In the genomic region with DNA sequence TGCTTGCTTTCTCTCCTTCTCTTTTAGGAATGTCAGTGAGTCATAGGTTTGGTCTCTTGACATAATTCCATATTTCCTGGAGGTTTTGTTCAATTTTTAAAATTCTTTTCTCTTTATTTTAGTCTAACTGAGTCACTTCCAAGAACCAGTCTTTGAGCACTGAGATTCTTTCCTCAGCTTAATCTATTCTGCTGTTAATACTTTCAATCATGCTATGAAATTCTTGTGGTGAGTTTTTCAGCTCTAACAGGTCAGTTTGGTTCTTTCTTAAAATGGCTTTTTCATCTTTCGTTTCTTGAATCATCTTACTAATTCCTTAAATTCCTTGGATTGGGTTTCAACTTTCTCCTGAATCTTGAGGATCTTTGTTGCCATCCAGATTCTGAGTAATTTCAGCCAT, we compare ENCODE assay signal across 29 cellular contexts.
DNase-seq lines count a peak whose midpoint lies in the region; ATAC-seq and TF ChIP-seq lines count a peak whose summit lies in the region.
"Had no signal": no experiment of that assay in that cellular context is flagged by ENCODE, and none has a peak within 500 bp of the region (broad histone marks: within the 10 kb centered on the region; RNA-seq: fewer than 3 reads in every experiment).

No MANE protein-coding gene starts in this region.

- CTCF ChIA-PET in BJ (lab: Yijun Ruan, JAX) (interaction anchor here (1.0 to 1.2 kb wide), 2 partner anchors 16 to 1426 kb away, joined by 3 read pairs; no protein-coding TSS in a partner anchor), IMR-90 (lab: Yijun Ruan, JAX) (no interaction called here), HEK293T (lab: Yijun Ruan, JAX) (no interaction called here)

- no TSS peak for BruUV-seq in IMR-90 (replicated peaks; lab: Mats Ljungman, UMichigan)

- no peaks in the 10 kb centered on the region for H3K27me3 ChIP-seq in BJ (ENCODE audit: control insufficient read depth, insufficient read depth, low read length)
- no peaks in the 10 kb centered on the region for H3K27me3 ChIP-seq in IMR-90 (ENCODE audit: control insufficient read depth, insufficient read depth, low read length)
- H3K27me3 ChIP-seq: adrenal gland; BLaER1 treated with 17β-estradiol and CSF1 and Interleukin-3, amounts not matched to agents 10 nM and 100 nM; uterus had no signal

- DNase-seq in BJ (ENCODE audit: low read depth) (peak; percentile 35), IMR-90 (peak; percentile 65), choroid plexus epithelial cell (ENCODE audit: low read depth) (peak; percentile 16), kidney tubule cell (ENCODE audit: low spot score) (peak; percentile 1), germinal center (ENCODE audit: low spot score) (no peak), NCI-H2029 (lab: John Stamatoyannopoulos, UW) (no peak), HEK293T (ENCODE audit: extremely low spot score) (no peak), SK-N-DZ (ENCODE audit: low spot score) (no peak)
- DNase-seq: activated CD4-positive, alpha-beta T cell treated with anti-CD3 and anti-CD28 coated beads for 36 hours; activated CD8-positive, alpha-beta memory T cell treated with anti-CD3 and anti-CD28 coated beads for 24 hours; activated T-cell treated with anti-CD3 and anti-CD28 coated beads, Interleukin-2, amount 50 U/mL, for 24 hours; adrenal gland; Caco-2; central memory CD4-positive, alpha-beta T cell; dermis blood vessel endothelial cell; DND-41; KBM-7; mesendoderm; NCI-H146; NCI-H2171; NCI-H524 treated with DMSO at 0.1 percent for 48 hours; nucleus accumbens; stimulated activated CD4-positive, alpha-beta T cell treated with anti-CD3 and anti-CD28 coated beads, Interleukin-4, amount 100 ng/mL, for 1 hour; stimulated activated naive CD4-positive, alpha-beta T cell; T-helper 2 cell; uterus had no signal

- TF ChIP-seq CTCF in BJ (IDR thresholded peaks at IDR 0.05; ENCODE audit: insufficient read depth, low read depth, low read length): no peak
- TF ChIP-seq CTCF in IMR-90 (conservative IDR thresholded peaks at IDR 0.05; ENCODE audit: low read depth, low read length): no peak
- TF ChIP-seq CTCF in choroid plexus epithelial cell (conservative IDR thresholded peaks at IDR 0.05; ENCODE audit: low read depth, low read length): no peak

- ATAC-seq in IMR-90 (ENCODE audit: low read depth): peak; percentile 35
- ATAC-seq: activated CD4-positive, alpha-beta T cell treated with anti-CD3 and anti-CD28 coated beads for 36 hours; HCT116 had no signal

- no peak overlapping the region for H2AK9ac ChIP-seq in IMR-90 (replicated peaks; ENCODE audit: low read depth, low read length, poor library complexity)

- H2BK15ac ChIP-seq in IMR-90 (ENCODE audit: low read depth, low read length): no peak overlapping the region

- no peak overlapping the region for H2AK5ac ChIP-seq in IMR-90 (ENCODE audit: low read depth, low read length)

- no peak overlapping the region for H3K9ac ChIP-seq in IMR-90 (ENCODE audit: low read depth, low read length)
- H3K9ac ChIP-seq: BLaER1 treated with 17β-estradiol and CSF1 and Interleukin-3, amounts not matched to agents 10 nM and 100 nM had no signal

- no peak overlapping the region for H2BK5ac ChIP-seq in IMR-90 (ENCODE audit: low read depth, low read length, poor library complexity, severe bottlenecking)

- no peak for TF ChIP-seq POLR2A in IMR-90 (IDR thresholded peaks at IDR 0.05; ENCODE audit: low read depth, low read length)

- no peak overlapping the region for H4K91ac ChIP-seq in IMR-90 (ENCODE audit: insufficient read depth, low read depth, low read length)

- no peak overlapping the region for H3K4me2 ChIP-seq in IMR-90 (ENCODE audit: low read depth, low read length)
- H3K4me2 ChIP-seq: BLaER1 treated with 17β-estradiol and CSF1 and Interleukin-3, amounts not matched to agents 10 nM and 100 nM had no signal

- H2BK120ac ChIP-seq in IMR-90 (ENCODE audit: low read depth, low read length): no peak overlapping the region

- H3K9me3 ChIP-seq in IMR-90 (ENCODE audit: control insufficient read depth, insufficient read depth, low read length): peaks cover 7% of the 10 kb centered on the region
- H3K9me3 ChIP-seq: adrenal gland, Caco-2 had no signal

- no peaks in the 10 kb centered on the region for H3K36me3 ChIP-seq in BJ (ENCODE audit: control insufficient read depth, insufficient read depth, low read length)
- no peaks in the 10 kb centered on the region for H3K36me3 ChIP-seq in IMR-90 (ENCODE audit: control insufficient read depth, insufficient read depth, low read length)
- H3K36me3 ChIP-seq: adrenal gland; BLaER1 treated with 17β-estradiol and CSF1 and Interleukin-3, amounts not matched to agents 10 nM and 100 nM; thoracic aorta; uterus had no signal

- H3K18ac ChIP-seq in IMR-90 (ENCODE audit: low read depth, low read length): no peak overlapping the region

- no peak overlapping the region for H3K23ac ChIP-seq in IMR-90 (ENCODE audit: low read depth, low read length)

- POLR2A ChIA-PET in BJ (lab: Charles Lee): no interaction called here
- POLR2A ChIA-PET in IMR-90 (lab: Charles Lee; ENCODE audit: unreplicated experiment): no interaction called here
- POLR2A ChIA-PET in HEK293T (lab: Yijun Ruan, JAX): no interaction called here

- H3K14ac ChIP-seq in IMR-90 (replicated peaks; ENCODE audit: low read depth, low read length): peak overlapping the region; percentile 61; the same call in 1 of the 2 replicates

- TF ChIP-seq RAD21 in IMR-90 (IDR thresholded peaks at IDR 0.05; ENCODE audit: low read length): no peak

- intact Hi-C loops in IMR-90 (cut with micrococcal nuclease): no loop called here

- H4K5ac ChIP-seq in IMR-90 (ENCODE audit: low read depth, low read length): no peak overlapping the region

- H3K27ac ChIP-seq in IMR-90 (ENCODE audit: insufficient read depth, low read length): no peak overlapping the region
- H3K27ac ChIP-seq: adrenal gland; BLaER1 treated with 17β-estradiol and CSF1 and Interleukin-3, amounts not matched to agents 10 nM and 100 nM; thoracic aorta; uterus had no signal

- no CpG with 5 or more reads among the region's 1 CpG for WGBS in IMR-90 (ENCODE audit: extremely low coverage in 2 of 2, insufficient read length in 1 of 2), 2 experiments

- no peak overlapping the region for H3K56ac ChIP-seq in IMR-90 (ENCODE audit: extremely low read depth, insufficient read depth, low read length)

- H3K79me1 ChIP-seq in IMR-90 (ENCODE audit: low read depth in 1 of 2, low read length in 2 of 2): no peaks in the 10 kb centered on the region

- H4K8ac ChIP-seq in IMR-90 (ENCODE audit: low read depth in 2 of 2, low read length in 2 of 2): no peak overlapping the region

- H2BK20ac ChIP-seq in IMR-90 (ENCODE audit: low read depth, low read length): no peak overlapping the region

- H3K9me1 ChIP-seq in IMR-90 (ENCODE audit: insufficient read depth, low read length): peaks cover 2% of the 10 kb centered on the region; the same call in 1 of the 2 replicates

- no peaks in the 10 kb centered on the region; the same call in 1 of the 2 replicates for H3K4me1 ChIP-seq in IMR-90 (ENCODE audit: control insufficient read depth, insufficient read depth, low read length)
- H3K4me1 ChIP-seq: adrenal gland; BLaER1 treated with 17β-estradiol and CSF1 and Interleukin-3, amounts not matched to agents 10 nM and 100 nM; Caco-2; uterus had no signal

- H2AFZ ChIP-seq in IMR-90 (replicated peaks; ENCODE audit: low read length, poor library complexity): no peak overlapping the region

- dilution Hi-C loops in IMR-90 (cut with HindIII; ENCODE audit: low sequenced_read_pairs, unreplicated experiment): no loop called here

- H3K4me3 ChIP-seq in BJ (ENCODE audit: low read depth, low read length) (no peak overlapping the region), IMR-90 (ENCODE audit: insufficient read depth, low read depth, low read length) (no peak overlapping the region), choroid plexus epithelial cell (ENCODE audit: low read depth, low read length) (no peak overlapping the region)
- H3K4me3 ChIP-seq: adrenal gland; BLaER1 treated with 17β-estradiol and CSF1 and Interleukin-3, amounts not matched to agents 10 nM and 100 nM; thoracic aorta; uterus had no signal

- H3K4ac ChIP-seq in IMR-90 (ENCODE audit: low read depth, low read length): no peak overlapping the region

- H4K20me1 ChIP-seq in IMR-90 (ENCODE audit: insufficient read depth, low read length): no peaks in the 10 kb centered on the region
- H4K20me1 ChIP-seq: BLaER1 treated with 17β-estradiol and CSF1 and Interleukin-3, amounts not matched to agents 10 nM and 100 nM had no signal

- in situ Hi-C loops in IMR-90 (cut with MboI; ENCODE audit: low sequenced_read_pairs): no loop called here

TF ChIP-seq in IMR-90, 13 proteins besides CTCF, POLR2A, EP300 and RAD21 (continues in another document):
- TF ChIP-seq RCOR1 (IDR thresholded peaks at IDR 0.05; ENCODE audit: insufficient replicate concordance, low read length): no peak
- TF ChIP-seq MXI1 (IDR thresholded peaks at IDR 0.05; ENCODE audit: borderline replicate concordance, low read depth, low read length): no peak
- TF ChIP-seq FOS (IDR thresholded peaks at IDR 0.05; ENCODE audit: low read depth, low read length): no peak
- no peak for TF ChIP-seq SMC3 (IDR thresholded peaks at IDR 0.05; ENCODE audit: low read depth, low read length)
- no peak for TF ChIP-seq NFE2L2 (IDR thresholded peaks at IDR 0.05; ENCODE audit: low read depth, low read length)
- TF ChIP-seq MAFK (IDR thresholded peaks at IDR 0.05; ENCODE audit: low read depth, low read length): no peak
- TF ChIP-seq BHLHE40 (IDR thresholded peaks at IDR 0.05; ENCODE audit: low read depth, low read length): no peak
- no peak for TF ChIP-seq CEBPB (IDR thresholded peaks at IDR 0.05; ENCODE audit: low read depth, low read length)
- no peak for TF ChIP-seq MAZ (IDR thresholded peaks at IDR 0.05; ENCODE audit: borderline replicate concordance, low read depth, low read length)
- TF ChIP-seq CHD1 (IDR thresholded peaks at IDR 0.05; ENCODE audit: low read depth, low read length): no peak

TF ChIP-seq in HEK293T, 16 proteins besides CTCF, POLR2A, EP300 and RAD21:
- no peak for TF ChIP-seq SP1 (IDR thresholded peaks at IDR 0.05)
- no peak for TF ChIP-seq HDGF (IDR thresholded peaks at IDR 0.05; ENCODE audit: borderline replicate concordance)
- no peak for TF ChIP-seq FOXM1 (IDR thresholded peaks at IDR 0.05; ENCODE audit: borderline replicate concordance)

Comparison
In these comparisons a context has a peak if more than half of its experiments do, and no peak if none do; other contexts are left out.
1. DNase-seq: peak in BJ (single experiment), IMR-90 (single experiment), choroid plexus epithelial cell (single experiment) and kidney tubule cell (single experiment); none in germinal center (single experiment), NCI-H2029 (single experiment), HEK293T (single experiment) and SK-N-DZ (single experiment).